ENCODE assay signal across 8 cellular contexts in the genomic region with DNA sequence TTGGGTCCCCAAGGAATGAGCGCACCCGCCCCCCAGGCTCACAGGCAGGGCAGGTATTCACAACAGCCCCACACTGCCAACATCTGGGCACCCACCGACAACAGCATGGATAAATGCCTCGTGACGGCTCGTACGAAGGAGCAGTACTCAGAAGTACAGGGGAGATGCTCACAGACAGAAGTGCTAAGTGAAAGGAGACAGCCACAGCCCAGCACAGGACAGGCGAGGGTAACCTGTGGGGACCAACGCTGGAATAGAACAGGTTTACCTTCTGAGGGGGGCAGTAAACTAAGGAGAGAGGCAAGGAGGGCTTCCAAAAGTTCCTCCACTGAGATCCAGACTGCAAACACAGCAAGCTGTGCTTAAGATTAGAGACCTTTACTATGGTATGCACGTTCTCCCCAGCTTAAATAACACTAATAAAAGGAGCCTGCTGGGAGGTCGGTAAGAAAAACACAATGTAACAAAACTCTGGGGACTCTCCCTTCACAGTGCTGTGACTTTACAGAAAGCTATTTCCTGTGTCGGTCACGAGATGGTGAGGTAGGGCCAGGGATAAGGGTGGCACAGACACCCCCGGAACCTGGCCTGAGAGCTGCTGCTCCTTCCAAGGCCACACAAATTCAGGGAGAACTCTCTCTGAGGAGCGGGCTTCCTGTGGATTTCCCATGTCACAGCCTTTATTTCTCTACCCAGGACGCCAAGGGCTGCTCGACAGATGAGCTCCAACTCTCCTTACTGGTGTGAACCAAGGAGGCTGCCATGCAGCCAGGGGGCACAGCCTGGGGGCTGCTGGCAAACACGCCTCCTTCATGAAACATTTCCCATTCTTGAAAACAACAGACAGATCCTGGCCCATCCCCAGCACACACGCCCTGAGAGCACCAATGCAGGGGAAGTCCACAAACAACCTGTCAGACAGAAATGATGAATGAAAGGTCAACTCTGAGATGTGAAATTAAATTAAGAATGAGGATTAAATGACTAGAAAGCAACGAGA. TPM values are rescaled to one million over a fixed set of nuclear protein-coding genes. Genes with fewer than 3 reads are reported as not detected.
DNase-seq lines count a peak whose midpoint lies in the region; ATAC-seq and TF ChIP-seq lines count a peak whose summit lies in the region.

No MANE protein-coding gene starts in this region.

- H3K36me3 Mint-ChIP-seq in natural killer cell, result peaks cover 13% of the 10 kb centered on the region

- H3K27me3 Mint-ChIP-seq in natural killer cell (ENCODE audit: low read depth in 2 of 2), result no peaks in the 10 kb centered on the region

- ATAC-seq in GM18870 (IDR thresholded peaks at IDR 0.05; ENCODE audit: unreplicated experiment), result peak; percentile 39
- ATAC-seq in HG02840 (IDR thresholded peaks at IDR 0.05; ENCODE audit: low FRiP score, unreplicated experiment), result peak; percentile 44
- ATAC-seq in natural killer cell, result peak; percentile 48 to 69 (median 56)
- no peak for ATAC-seq in GM21447 (IDR thresholded peaks at IDR 0.05; ENCODE audit: unreplicated experiment)
- no peak for ATAC-seq in GM19324 (IDR thresholded peaks at IDR 0.05; ENCODE audit: low FRiP score, unreplicated experiment)

- TF ChIP-seq CTCF in natural killer cell (IDR thresholded peaks at IDR 0.05), result no peak

- H3K9me3 Mint-ChIP-seq in natural killer cell, result peaks cover 0 to 2% of the 10 kb centered on the region in 2 donors

- peak overlapping the region; percentile 100 for H3K27ac Mint-ChIP-seq in natural killer cell

- peak overlapping the region; percentile 94 for H3K4me3 Mint-ChIP-seq in natural killer cell

- H3K4me1 Mint-ChIP-seq in natural killer cell, result peaks cover 70 to 91% of the 10 kb centered on the region in 2 donors

- intact Hi-C loops in natural killer cell (cut with micrococcal nuclease), result loop anchor here (1.0 to 10.0 kb wide), 5 partner anchors 13 to 409 kb away; no protein-coding TSS in a partner anchor

- DNase-seq in UCSD-AML1 (lab: John Stamatoyannopoulos, UW; ENCODE audit: unreplicated experiment) (peak; percentile 34), natural killer cell (peak; percentile 69), GM19238 (ENCODE audit: insufficient read length, low spot score) (no peak), cortex of kidney (lab: John Stamatoyannopoulos, UW) (no peak)

RNA-seq across cellular contexts. Expression of a gene that starts 26.3 kb away (rescaled TPM):
- total RNA-seq in natural killer cell, result 100 to 1,000 TPM; 176 to 306 (median 250) TPM

RNA-seq across cellular contexts. Expression of a gene that starts 55.9 kb away (rescaled TPM):
- 1 to 10 TPM in 2 of 3 donors, under 1 TPM in 1; 0.33 to 3.2 (median 2.6) TPM for total RNA-seq in natural killer cell

Comparison
In these comparisons a context has a peak if more than half of its experiments do, and no peak if none do; other contexts are left out.
1. ATAC-seq: peak in GM18870 (single experiment), HG02840 (single experiment) and natural killer cell (3 of 3); none in GM21447 (single experiment) and GM19324 (single experiment).
2. DNase-seq: peak in UCSD-AML1 (single experiment) and natural killer cell (single experiment); none in GM19238 (single experiment) and cortex of kidney (single experiment).